In genomic region chr5:1724822-1725602, GRCh38 we compare ENCODE assay signal across 12 cellular contexts.
DNase-seq lines count a peak whose midpoint lies in the region; ATAC-seq and TF ChIP-seq lines count a peak whose summit lies in the region.
"Had no signal": no experiment of that assay in that cellular context is flagged by ENCODE, and none has a peak within 500 bp of the region (broad histone marks: within the 10 kb centered on the region; RNA-seq: fewer than 3 reads in every experiment).

No MANE protein-coding gene starts in this region.

- no peaks in the 10 kb centered on the region for H3K27me3 ChIP-seq in Peyer's patch
- H3K27me3 ChIP-seq: ovary had no signal

- no peaks in the 10 kb centered on the region for H3K36me3 ChIP-seq in Peyer's patch
- H3K36me3 ChIP-seq: ovary had no signal

- TF ChIP-seq CTCF in Peyer's patch (IDR thresholded peaks at IDR 0.05) (no peak), coronary artery (IDR thresholded peaks at IDR 0.05) (no peak)

- H3K4me3 ChIP-seq in Peyer's patch (no peak overlapping the region), coronary artery (no peak overlapping the region)
- H3K4me3 ChIP-seq: ovary had no signal

- H3K4me1 ChIP-seq in Peyer's patch, result no peaks in the 10 kb centered on the region

- DNase-seq in AG20443 (ENCODE audit: low spot score) (peak; percentile 71), Peyer's patch (peak in 2 of 3 donors; percentile 12 to 37), coronary artery (ENCODE audit: low spot score) (peak; percentile 53), mesenteric fat pad (ENCODE audit: low spot score) (peak; percentile 87), NCI-H187 treated with DMSO at 0.1 percent for 48 hours (lab: John Stamatoyannopoulos, UW) (no peak), NCI-H226 (no peak)
- DNase-seq: DMS79 treated with DMSO at 0.1 percent for 48 hours, NCI-H524 treated with DMSO at 0.1 percent for 48 hours had no signal

- no peak for TF ChIP-seq POLR2A in Peyer's patch (IDR thresholded peaks at IDR 0.05)

- no peaks in the 10 kb centered on the region for H3K9me3 ChIP-seq in Peyer's patch
- H3K9me3 ChIP-seq: ovary had no signal

- H3K27ac ChIP-seq in Peyer's patch (no peak overlapping the region), coronary artery (no peak overlapping the region)
- H3K27ac ChIP-seq: epithelial cell of prostate, ovary had no signal

- ATAC-seq in HG03469 (IDR thresholded peaks at IDR 0.05; ENCODE audit: unreplicated experiment), result no peak
- ATAC-seq in GM18519 (IDR thresholded peaks at IDR 0.05; ENCODE audit: low FRiP score, unreplicated experiment), result no peak

Comparison
In these comparisons a context has a peak if more than half of its experiments do, and no peak if none do; other contexts are left out.
1. DNase-seq: peak in AG20443 (single experiment), Peyer's patch (2 of 3), coronary artery (single experiment) and mesenteric fat pad (single experiment); none in NCI-H187 treated with DMSO at 0.1 percent for 48 hours (single experiment) and NCI-H226 (single experiment).